Comparison of ENCODE assay signal across 10 cellular contexts in genomic region chr9:99868845-99869244, GRCh38. TPM values are rescaled to one million over a fixed set of nuclear protein-coding genes. Genes with fewer than 3 reads are reported as not detected.
DNase-seq lines count a peak whose midpoint lies in the region; ATAC-seq, FAIRE-seq and TF ChIP-seq lines count a peak whose summit lies in the region.
"Had no signal": no experiment of that assay in that cellular context is flagged by ENCODE, and none has a peak within 500 bp of the region (broad histone marks: within the 10 kb centered on the region; RNA-seq: fewer than 3 reads in every experiment).

No MANE protein-coding gene starts in this region.

- H3K36me3 Mint-ChIP-seq in activated CD8-positive, alpha-beta T cell treated with anti-CD3 and anti-CD28 coated beads, Interleukin-2, amount 10 ng/mL, durations not matched to agents 7 days and 5 days (ENCODE audit: low read depth): no peaks in the 10 kb centered on the region
- H3K36me3 Mint-ChIP-seq in immature natural killer cell: no peaks in the 10 kb centered on the region

- CTCF ChIA-PET in activated CD8-positive, alpha-beta T cell treated with anti-CD3 and anti-CD28 coated beads, Interleukin-2, amount 10 ng/mL, durations not matched to agents 7 days and 5 days (lab: Charles Lee): interaction anchor here (0.6 to 7.4 kb wide), 6 partner anchors 10 to 670 kb away, joined by 3 to 35 read pairs (median 5); no protein-coding TSS in a partner anchor

- intact Hi-C loops in left lung (cut with DNase I): no loop called here

- DNase-seq in GM18507 (ENCODE audit: extremely low spot score, insufficient read length, low read depth): no peak
- DNase-seq in activated CD8-positive, alpha-beta T cell treated with anti-CD3 and anti-CD28 coated beads, Interleukin-2, amount 10 ng/mL, durations not matched to agents 7 days and 5 days: no peak
- no peak for DNase-seq in NCI-H128 (lab: John Stamatoyannopoulos, UW; ENCODE audit: unreplicated experiment)
- DNase-seq in glomerular visceral epithelial cell (ENCODE audit: extremely low spot score): no peak
- DNase-seq in immature natural killer cell: no peak
- DNase-seq in left lung: no peak
- DNase-seq: NCI-H1436 had no signal

- no peaks in the 10 kb centered on the region for H3K4me1 ChIP-seq in left lung

- H3K4me3 Mint-ChIP-seq in activated CD8-positive, alpha-beta T cell treated with anti-CD3 and anti-CD28 coated beads, Interleukin-2, amount 10 ng/mL, durations not matched to agents 7 days and 5 days: no peak overlapping the region
- no peak overlapping the region for H3K4me3 Mint-ChIP-seq in immature natural killer cell

- no peaks in the 10 kb centered on the region for H3K36me3 ChIP-seq in left lung

- peak overlapping the region; percentile 48 for H3K27ac Mint-ChIP-seq in activated CD8-positive, alpha-beta T cell treated with anti-CD3 and anti-CD28 coated beads, Interleukin-2, amount 10 ng/mL, durations not matched to agents 7 days and 5 days
- H3K27ac Mint-ChIP-seq in immature natural killer cell: peak overlapping the region in 2 of 6 donors; percentile 14 to 57

- POLR2A ChIA-PET in activated CD8-positive, alpha-beta T cell treated with anti-CD3 and anti-CD28 coated beads, Interleukin-2, amount 10 ng/mL, durations not matched to agents 7 days and 5 days (lab: Charles Lee): interaction anchor here (0.6 to 2.0 kb wide), 4 partner anchors 18 to 44 kb away, joined by 3 to 8 read pairs (median 4); partner anchors contain the start of gene STX17

- ATAC-seq in GM19468 (IDR thresholded peaks at IDR 0.05; ENCODE audit: extremely low read depth, unreplicated experiment) (peak; percentile 63), HG03097 (IDR thresholded peaks at IDR 0.05; ENCODE audit: low FRiP score, unreplicated experiment) (peak; percentile 65), left lung (no peak)
- ATAC-seq in activated CD8-positive, alpha-beta T cell treated with anti-CD3 and anti-CD28 coated beads, Interleukin-2, amount 10 ng/mL, durations not matched to agents 7 days and 5 days: peak; percentile 44

- H3K27me3 ChIP-seq in left lung: no peaks in the 10 kb centered on the region

- H3K4me3 ChIP-seq in left lung: no peak overlapping the region

- H3K9me3 ChIP-seq in left lung: no peaks in the 10 kb centered on the region

- TF ChIP-seq CTCF in left lung (IDR thresholded peaks at IDR 0.05): no peak

- no peak overlapping the region for H3K27ac ChIP-seq in left lung

- H3K27me3 Mint-ChIP-seq in activated CD8-positive, alpha-beta T cell treated with anti-CD3 and anti-CD28 coated beads, Interleukin-2, amount 10 ng/mL, durations not matched to agents 7 days and 5 days (ENCODE audit: low read depth): no peaks in the 10 kb centered on the region
- H3K27me3 Mint-ChIP-seq in immature natural killer cell (ENCODE audit: low read depth in 3 of 3): peaks cover 0 to 2% (median 0%) of the 10 kb centered on the region in 3 donors

- H3K4me1 Mint-ChIP-seq in activated CD8-positive, alpha-beta T cell treated with anti-CD3 and anti-CD28 coated beads, Interleukin-2, amount 10 ng/mL, durations not matched to agents 7 days and 5 days (ENCODE audit: low read depth): peaks cover 27% of the 10 kb centered on the region
- peaks cover 2 to 16% of the 10 kb centered on the region in 2 donors for H3K4me1 Mint-ChIP-seq in immature natural killer cell

- H3K9me3 Mint-ChIP-seq in activated CD8-positive, alpha-beta T cell treated with anti-CD3 and anti-CD28 coated beads, Interleukin-2, amount 10 ng/mL, durations not matched to agents 7 days and 5 days (ENCODE audit: insufficient read depth): no peaks in the 10 kb centered on the region
- H3K9me3 Mint-ChIP-seq in immature natural killer cell: no peaks in the 10 kb centered on the region

- FAIRE-seq in GM18507 (lab: Jason Lieb, UNC): peak; percentile 75
- FAIRE-seq: D721Med had no signal

RNA-seq across cellular contexts. Expression of gene STX17, which starts 37.6 kb away (rescaled TPM):
- total RNA-seq in activated CD8-positive, alpha-beta T cell treated with anti-CD3 and anti-CD28 coated beads, Interleukin-2, amount 10 ng/mL, durations not matched to agents 7 days and 5 days: 10 to 100 TPM; 35.3 to 40.0 TPM
- 10 to 100 TPM; 17.3 to 28.5 (median 18.8) TPM for polyA plus RNA-seq in immature natural killer cell
- 10 to 100 TPM; 34.3 to 37.3 TPM for total RNA-seq in left lung

RNA-seq across cellular contexts. Expression of gene NR4A3, which starts 47.2 kb away (rescaled TPM):
- total RNA-seq in activated CD8-positive, alpha-beta T cell treated with anti-CD3 and anti-CD28 coated beads, Interleukin-2, amount 10 ng/mL, durations not matched to agents 7 days and 5 days: under 1 TPM; 0.26 to 0.29 TPM
- polyA plus RNA-seq in immature natural killer cell: 1 to 10 TPM in 1 of 3 donors, under 1 TPM in 2; 0.83 to 1.1 (median 0.88) TPM
- 1 to 10 TPM; 4.9 to 6.2 TPM for total RNA-seq in left lung

Comparison
In these comparisons a context has a peak if more than half of its experiments do, and no peak if none do; other contexts are left out.
1. RNA of gene NR4A3, which starts 47.2 kb away (total RNA-seq): 4.9 to 6.2 TPM in left lung; 0.26 to 0.29 TPM in activated CD8-positive, alpha-beta T cell treated with anti-CD3 and anti-CD28 coated beads, Interleukin-2, amount 10 ng/mL, durations not matched to agents 7 days and 5 days; every median in the first group is over 4 times any median in the second.